15 cellular contexts compared by ENCODE assay signal in the genomic region with DNA sequence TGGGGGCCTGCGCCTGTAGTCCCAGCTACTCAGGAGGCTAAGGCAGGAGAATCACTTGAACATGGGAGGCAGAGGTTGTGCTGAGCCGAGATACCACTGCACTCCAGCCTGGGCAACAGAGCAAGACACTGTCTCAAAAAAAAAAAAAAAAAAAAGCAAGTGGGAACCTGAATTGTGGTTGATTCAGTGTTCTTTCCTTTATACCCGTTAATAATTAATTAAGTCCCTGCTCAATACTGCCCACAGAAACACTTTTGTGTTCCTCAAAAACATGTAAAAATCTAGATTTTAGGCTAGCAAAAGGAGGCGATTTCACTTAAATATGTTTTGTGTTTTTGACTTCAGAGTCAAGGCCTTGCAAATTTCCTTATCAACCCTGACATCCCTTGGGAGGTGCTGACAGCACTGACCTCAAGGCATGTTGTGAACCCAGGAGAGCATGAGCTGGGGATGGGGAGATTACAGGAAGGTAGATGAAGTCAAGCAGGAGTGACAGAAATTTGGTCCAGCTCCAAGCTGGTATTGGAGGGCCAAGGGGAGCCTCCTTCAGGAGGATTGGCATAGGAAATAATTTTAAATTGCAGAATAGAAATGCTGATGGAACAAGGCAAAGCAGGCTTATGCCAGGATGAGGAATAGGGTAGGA.
"Had no signal": no experiment of that assay in that cellular context is flagged by ENCODE, and none has a peak within 500 bp of the region (broad histone marks: within the 10 kb centered on the region; RNA-seq: fewer than 3 reads in every experiment).

No MANE protein-coding gene starts in this region.

- ATAC-seq: esophagus mucosa; left lung; natural killer cell; stimulated activated effector memory CD8-positive, alpha-beta T cell treated with anti-CD3 and anti-CD28 coated beads, Interleukin-12 subunit alpha, Interleukin-12 subunit beta, amount 100 ng/mL, for 72 hours had no signal

- H3K4me2 ChIP-seq: hepatocyte had no signal

- H3K27ac Mint-ChIP-seq: activated CD4-positive, alpha-beta memory T cell treated with anti-CD3 and anti-CD28 coated beads, Interleukin-2, amount 10 ng/mL, durations not matched to agents 7 days and 5 days; activated T-cell treated with anti-CD3 and anti-CD28 coated beads, Interleukin-2, amount 50 U/mL, for 24 hours; memory B cell; natural killer cell; stimulated activated effector memory CD8-positive, alpha-beta T cell treated with anti-CD3 and anti-CD28 coated beads, Interleukin-12 subunit alpha, Interleukin-12 subunit beta, amount 100 ng/mL, for 72 hours had no signal

- H3K4me3 Mint-ChIP-seq: activated CD4-positive, alpha-beta memory T cell treated with anti-CD3 and anti-CD28 coated beads, Interleukin-2, amount 10 ng/mL, durations not matched to agents 7 days and 5 days; activated T-cell treated with anti-CD3 and anti-CD28 coated beads, Interleukin-2, amount 50 U/mL, for 24 hours; memory B cell; natural killer cell; stimulated activated effector memory CD8-positive, alpha-beta T cell treated with anti-CD3 and anti-CD28 coated beads, Interleukin-12 subunit alpha, Interleukin-12 subunit beta, amount 100 ng/mL, for 72 hours had no signal

- H3K9ac ChIP-seq: parathyroid adenoma had no signal

- H3K27ac ChIP-seq: adrenal gland, hepatocyte, left lung, neutrophil, parathyroid adenoma, uterus had no signal

- H3K9me3 ChIP-seq: adrenal gland, left lung, neutrophil, uterus had no signal

- DNase-seq: activated CD4-positive, alpha-beta memory T cell treated with anti-CD3 and anti-CD28 coated beads, Interleukin-2, amount 10 ng/mL, durations not matched to agents 7 days and 5 days; activated CD4-positive, alpha-beta T cell treated with anti-CD3 and anti-CD28 coated beads for 4 hours; activated naive CD4-positive, alpha-beta T cell treated with anti-CD3 and anti-CD28 coated beads, Interleukin-2, amount 50 U/mL, for 16 hours; activated T-cell treated with anti-CD3 and anti-CD28 coated beads, Interleukin-2, amount 50 U/mL, for 24 hours; adrenal gland; left lung; natural killer cell; retina; uterus had no signal

- H3K36me3 ChIP-seq: adrenal gland, left lung, neutrophil, uterus had no signal

- H3K4me3 ChIP-seq: adrenal gland, hepatocyte, left lung, uterus had no signal

- H3K4me1 Mint-ChIP-seq: activated CD4-positive, alpha-beta memory T cell treated with anti-CD3 and anti-CD28 coated beads, Interleukin-2, amount 10 ng/mL, durations not matched to agents 7 days and 5 days; memory B cell; natural killer cell; stimulated activated effector memory CD8-positive, alpha-beta T cell treated with anti-CD3 and anti-CD28 coated beads, Interleukin-12 subunit alpha, Interleukin-12 subunit beta, amount 100 ng/mL, for 72 hours had no signal

- H2AFZ ChIP-seq: hepatocyte, parathyroid adenoma had no signal

- H3K36me3 Mint-ChIP-seq: memory B cell; natural killer cell; stimulated activated effector memory CD8-positive, alpha-beta T cell treated with anti-CD3 and anti-CD28 coated beads, Interleukin-12 subunit alpha, Interleukin-12 subunit beta, amount 100 ng/mL, for 72 hours had no signal

- H3K9me3 Mint-ChIP-seq: activated CD4-positive, alpha-beta memory T cell treated with anti-CD3 and anti-CD28 coated beads, Interleukin-2, amount 10 ng/mL, durations not matched to agents 7 days and 5 days; activated T-cell treated with anti-CD3 and anti-CD28 coated beads, Interleukin-2, amount 50 U/mL, for 24 hours had no signal

- H3K4me1 ChIP-seq: adrenal gland, left lung, parathyroid adenoma, uterus had no signal

- H3K27me3 ChIP-seq: adrenal gland, hepatocyte, left lung, uterus had no signal
